ENCODE assay signal across 21 cellular contexts in the genomic region with DNA sequence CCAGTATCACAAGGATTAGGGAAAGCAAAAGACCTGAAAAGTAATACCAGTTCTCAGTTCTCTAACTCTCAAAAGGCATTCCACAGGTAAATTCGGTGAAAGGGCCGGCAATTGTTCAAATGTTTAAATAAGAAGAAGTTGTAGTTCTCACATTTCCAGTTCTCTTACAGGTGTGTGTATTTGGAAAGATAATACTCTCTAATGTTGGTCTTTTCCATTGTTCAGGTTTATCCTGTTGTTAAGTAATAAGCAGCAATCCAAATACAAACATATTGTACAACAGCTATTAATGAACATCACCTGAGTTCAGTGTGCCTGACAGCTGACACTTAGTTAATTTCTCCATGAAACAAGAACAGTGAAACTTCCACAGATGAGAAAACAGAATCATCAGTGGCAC. TPM values are rescaled to one million over a fixed set of nuclear protein-coding genes. Genes with fewer than 3 reads are reported as not detected.
DNase-seq lines count a peak whose midpoint lies in the region; ATAC-seq and TF ChIP-seq lines count a peak whose summit lies in the region.
"Had no signal": no experiment of that assay in that cellular context is flagged by ENCODE, and none has a peak within 500 bp of the region (broad histone marks: within the 10 kb centered on the region; RNA-seq: fewer than 3 reads in every experiment).

No MANE protein-coding gene starts in this region.

- H3K4me3 Mint-ChIP-seq in endodermal cell, result no peak overlapping the region
- H3K4me3 Mint-ChIP-seq: CD14-positive monocyte; T-helper 2 cell treated with Interferon-gamma antibody and Interleukin-4, amounts not matched to agents 5 μg/mL and 100 μg/mL, for 36 hours had no signal

- H3K9me3 ChIP-seq in endodermal cell (ENCODE audit: control insufficient read depth, low read length), result no peaks in the 10 kb centered on the region
- H3K9me3 ChIP-seq: Peyer's patch had no signal

- H3K9me3 Mint-ChIP-seq in endodermal cell, result no peaks in the 10 kb centered on the region
- H3K9me3 Mint-ChIP-seq: T-helper 2 cell treated with Interferon-gamma antibody and Interleukin-4, amounts not matched to agents 5 μg/mL and 100 μg/mL, for 36 hours had no signal

- DNase-seq in NCI-H2107 treated with DMSO at 0.1 percent for 48 hours (lab: John Stamatoyannopoulos, UW; ENCODE audit: unreplicated experiment) (peak; percentile 18), NCI-H2107 (lab: John Stamatoyannopoulos, UW) (no peak), NCI-H146 treated with DMSO at 0.1 percent for 48 hours (lab: John Stamatoyannopoulos, UW; ENCODE audit: unreplicated experiment) (peak; percentile 94), NCI-H69 (lab: John Stamatoyannopoulos, UW) (peak; percentile 13), endodermal cell (no peak), left cardiac atrium (no peak)
- DNase-seq: 8988T, DMS 273 treated with DMSO at 0.1 percent for 48 hours, GOT3, KG1, NCI-H1436 treated with DMSO at 0.1 percent for 48 hours, NCI-H2081 treated with DMSO at 0.1 percent for 48 hours, NCI-H446, Peyer's patch had no signal

- H3K27me3 ChIP-seq in endodermal cell (ENCODE audit: control insufficient read depth, insufficient read depth, low read length, poor library complexity, severe bottlenecking), result no peaks in the 10 kb centered on the region
- H3K27me3 ChIP-seq: Peyer's patch had no signal

- no peak overlapping the region for H3K4me3 ChIP-seq in endodermal cell (ENCODE audit: low read length)
- H3K4me3 ChIP-seq: GM12878, Peyer's patch, SK-N-MC had no signal

- H3K4me1 Mint-ChIP-seq in endodermal cell, result peaks cover 24% of the 10 kb centered on the region
- H3K4me1 Mint-ChIP-seq: CD14-positive monocyte had no signal

- no peak overlapping the region for H3K9ac ChIP-seq in endodermal cell (ENCODE audit: extremely low read depth, low read length, poor library complexity, severe bottlenecking)

- intact Hi-C loops in left cardiac atrium (cut with DNase I), result no loop called here

- H3K4me1 ChIP-seq in endodermal cell (ENCODE audit: control insufficient read depth, insufficient read depth, low read length), result peaks cover 5% of the 10 kb centered on the region
- H3K4me1 ChIP-seq: Peyer's patch had no signal

- peaks cover 1% of the 10 kb centered on the region for H3K27me3 Mint-ChIP-seq in endodermal cell (ENCODE audit: insufficient read depth)

- peak; percentile 72 for ATAC-seq in esophagus mucosa
- ATAC-seq in HG02973 (IDR thresholded peaks at IDR 0.05; ENCODE audit: unreplicated experiment), result no peak
- ATAC-seq in left cardiac atrium, result no peak
- ATAC-seq: GM12878, HCT116 had no signal

- no peak overlapping the region for H3K27ac Mint-ChIP-seq in endodermal cell
- H3K27ac Mint-ChIP-seq: CD14-positive monocyte; T-helper 2 cell treated with Interferon-gamma antibody and Interleukin-4, amounts not matched to agents 5 μg/mL and 100 μg/mL, for 36 hours had no signal

- H3K27ac ChIP-seq in endodermal cell (ENCODE audit: low read depth, low read length), result no peak overlapping the region
- H3K27ac ChIP-seq: Peyer's patch, SK-N-MC had no signal

- H3K36me3 Mint-ChIP-seq in endodermal cell (ENCODE audit: low read depth), result no peaks in the 10 kb centered on the region

- no peak for TF ChIP-seq CTCF in endodermal cell (conservative IDR thresholded peaks at IDR 0.05)

- H3K36me3 ChIP-seq in endodermal cell (ENCODE audit: control insufficient read depth, insufficient read depth, low read length), result no peaks in the 10 kb centered on the region

- 81% methylated on average over 2 of the region's 2 CpGs; no CpG with 5 or more reads in 1 of the 2 experiments for WGBS in endodermal cell (ENCODE audit: insufficient coverage in 1 of 2, insufficient read length in 1 of 2), 2 experiments

RNA-seq across cellular contexts. Expression of a gene that starts 13.2 kb away (rescaled TPM):
- total RNA-seq in esophagus mucosa (6.5 TPM), endodermal cell (10 to 100 TPM; 50.5 to 83.5 TPM), left cardiac atrium (10 to 100 TPM; 12.2 to 22.8 TPM)
- 38.7 TPM for polyA plus RNA-seq in endodermal cell (2013, experiment 1 of 2)
- polyA plus RNA-seq in endodermal cell (2013, experiment 2 of 2), result 37.8 TPM

RNA-seq across cellular contexts. Expression of a gene that starts 39.7 kb away (rescaled TPM):
- 0.68 TPM for total RNA-seq in esophagus mucosa
- 10 to 100 TPM; 13.9 to 14.1 TPM for total RNA-seq in endodermal cell
- polyA plus RNA-seq in endodermal cell (2013, experiment 1 of 2), result 2.6 TPM
- polyA plus RNA-seq in endodermal cell (2013, experiment 2 of 2), result 2.3 TPM
- total RNA-seq in left cardiac atrium, result 1 to 10 TPM; 1.4 to 1.6 TPM

RNA-seq across cellular contexts. Expression of a gene that starts 57.0 kb away (rescaled TPM):
- total RNA-seq in esophagus mucosa (19.0 TPM), endodermal cell (100 to 1,000 TPM; 112 to 117 TPM), left cardiac atrium (10 to 100 TPM in 1 of 2 donors, 1 to 10 TPM in 1; 9.0 to 12.3 TPM)
- polyA plus RNA-seq in endodermal cell (2013, experiment 1 of 2), result 54.4 TPM
- 52.3 TPM for polyA plus RNA-seq in endodermal cell (2013, experiment 2 of 2)

Comparison
In these comparisons a context has a peak if more than half of its experiments do, and no peak if none do; other contexts are left out.
1. DNase-seq: peak in NCI-H2107 treated with DMSO at 0.1 percent for 48 hours (single experiment), NCI-H146 treated with DMSO at 0.1 percent for 48 hours (single experiment) and NCI-H69 (single experiment); none in NCI-H2107 (single experiment), endodermal cell (single experiment) and left cardiac atrium (single experiment).